In the genomic region with DNA sequence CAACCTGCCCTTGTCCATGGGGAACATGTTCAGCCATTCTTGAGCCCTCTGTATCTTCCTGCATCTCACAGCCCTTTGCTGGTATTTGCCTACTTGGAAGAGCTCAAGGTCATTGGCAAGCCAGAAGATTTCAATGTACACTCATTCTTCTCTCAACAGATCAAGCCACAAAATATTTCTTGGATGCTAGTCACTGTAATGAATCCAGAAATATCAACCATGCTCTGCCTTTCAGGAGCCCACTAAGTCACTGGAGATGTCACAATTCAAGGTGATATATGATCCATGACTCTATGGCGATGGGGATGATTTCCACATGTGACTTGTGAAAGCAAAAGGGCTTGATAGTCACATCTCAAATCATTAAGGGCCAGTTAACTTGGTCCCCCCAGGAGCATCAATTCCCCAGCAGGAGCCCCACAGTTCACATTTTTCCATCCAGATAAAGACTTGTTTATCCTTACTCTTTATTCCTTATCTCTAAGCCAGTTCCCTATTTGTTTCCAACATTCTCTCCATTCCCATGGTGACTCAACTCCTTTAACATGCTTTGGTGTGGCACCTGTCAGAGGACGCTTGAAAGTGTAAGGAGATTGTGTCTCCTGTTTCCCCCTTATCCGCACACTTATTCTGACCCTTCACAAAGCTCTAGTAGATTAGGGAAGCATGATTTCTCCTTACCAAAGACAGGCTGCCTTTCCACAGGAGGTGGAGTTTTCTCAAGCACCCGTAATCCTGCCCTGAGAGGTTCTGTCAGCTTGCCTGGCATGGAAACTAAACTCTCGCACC, we compare ENCODE assay signal across 18 cellular contexts. TPM values are rescaled to one million over a fixed set of nuclear protein-coding genes. Genes with fewer than 3 reads are reported as not detected.
DNase-seq lines count a peak whose midpoint lies in the region; ATAC-seq, FAIRE-seq and TF ChIP-seq lines count a peak whose summit lies in the region.
"Had no signal": no experiment of that assay in that cellular context is flagged by ENCODE, and none has a peak within 500 bp of the region (broad histone marks: within the 10 kb centered on the region; RNA-seq: fewer than 3 reads in every experiment).

No MANE protein-coding gene starts in this region.

- no peak overlapping the region for H3K4me3 ChIP-seq in AG10803 (ENCODE audit: low read length)
- no peak overlapping the region for H3K4me3 ChIP-seq in SJSA1
- no peak overlapping the region for H3K4me3 ChIP-seq in fibroblast of villous mesenchyme (ENCODE audit: low read depth, low read length)
- no peak overlapping the region for H3K4me3 ChIP-seq in retinal pigment epithelial cell (ENCODE audit: low read length)
- no peak overlapping the region for H3K4me3 ChIP-seq in small intestine (ENCODE audit: low read depth in 1 of 2, low read length in 2 of 2)
- H3K4me3 ChIP-seq in CD4-positive, alpha-beta memory T cell (ENCODE audit: low read length in 2 of 2) = no peak overlapping the region
- H3K4me3 ChIP-seq: body of pancreas, vagina had no signal

- H3K4me1 ChIP-seq in SJSA1 (replicated peaks) = peaks cover 28% of the 10 kb centered on the region
- H3K4me1 ChIP-seq in small intestine (ENCODE audit: control insufficient read depth in 2 of 2, insufficient read depth in 1 of 2, low read depth in 1 of 2, low read length in 1 of 2) = peaks cover 6 to 14% of the 10 kb centered on the region in 2 donors
- no peaks in the 10 kb centered on the region for H3K4me1 ChIP-seq in CD4-positive, alpha-beta memory T cell (ENCODE audit: insufficient read depth, low read length)

- H3K36me3 Mint-ChIP-seq in CD4-positive, alpha-beta memory T cell = no peaks in the 10 kb centered on the region

- H3K4me1 Mint-ChIP-seq in CD4-positive, alpha-beta memory T cell = peaks cover 0 to 2% (median 0%) of the 10 kb centered on the region in 4 donors
- H3K4me1 Mint-ChIP-seq: IgD-negative memory B cell had no signal

- ATAC-seq in HG02759 (IDR thresholded peaks at IDR 0.05; ENCODE audit: unreplicated experiment) (no peak), HG03571 (IDR thresholded peaks at IDR 0.05; ENCODE audit: unreplicated experiment) (no peak)
- ATAC-seq: activated CD4-positive, CD25-positive, alpha-beta regulatory T cell treated with anti-CD3 and anti-CD28 coated beads, Interleukin-2, amount 50 U/mL, for 24 hours; activated T-cell treated with anti-CD3 and anti-CD28 coated beads, Interleukin-2, amount 50 U/mL, for 4 hours; HCT116; SK-N-SH treated with all-trans-retinoic acid at 6 μM for 48 hours had no signal

- H3K27ac ChIP-seq in SJSA1 (peak overlapping the region; percentile 51), small intestine (ENCODE audit: low read depth in 1 of 2, low read length in 1 of 2) (peak overlapping the region in 1 of 2 donors; percentile 10)
- no peak overlapping the region for H3K27ac ChIP-seq in CD4-positive, alpha-beta memory T cell (ENCODE audit: low read depth, low read length)
- H3K27ac ChIP-seq: body of pancreas, vagina had no signal

- DNase-seq in AG10803 (ENCODE audit: low read depth) (peak; percentile 93), SJSA1 (ENCODE audit: low read depth in 1 of 2, low spot score in 2 of 2) (peak in 1 of 2 experiments; percentile 16), fibroblast of villous mesenchyme (ENCODE audit: low read depth) (peak; percentile 65), retinal pigment epithelial cell (ENCODE audit: low read depth) (peak; percentile 48), small intestine (no peak)
- no peak for DNase-seq in CD4-positive, alpha-beta memory T cell
- DNase-seq: activated T-cell treated with anti-CD3 and anti-CD28 coated beads, Interleukin-2, amount 50 U/mL, for 4 hours; body of pancreas; NCI-H1417 treated with DMSO at 0.1 percent for 48 hours; NK-92 treated with Interleukin-12 subunit alpha and Interleukin-12 subunit beta, amount 100 ng/mL, for 24 hours had no signal

- TF ChIP-seq CTCF in AG10803 (conservative IDR thresholded peaks at IDR 0.05; ENCODE audit: low read length) = no peak
- no peak for TF ChIP-seq CTCF in fibroblast of villous mesenchyme (IDR thresholded peaks at IDR 0.05; ENCODE audit: insufficient read depth, low read depth, low read length)
- no peak for TF ChIP-seq CTCF in retinal pigment epithelial cell (conservative IDR thresholded peaks at IDR 0.05; ENCODE audit: low read depth, low read length)

- H3K9me3 Mint-ChIP-seq in CD4-positive, alpha-beta memory T cell = peaks cover 0 to 2% (median 0%) of the 10 kb centered on the region in 8 donors
- H3K9me3 Mint-ChIP-seq: activated T-cell treated with anti-CD3 and anti-CD28 coated beads, Interleukin-2, amount 50 U/mL, for 4 hours had no signal

- H3K27me3 ChIP-seq in SJSA1 (replicated peaks) (no peaks in the 10 kb centered on the region), small intestine (ENCODE audit: control insufficient read depth in 2 of 2, insufficient read depth in 2 of 2, low read length in 2 of 2) (no peaks in the 10 kb centered on the region)
- H3K27me3 ChIP-seq in CD4-positive, alpha-beta memory T cell (ENCODE audit: insufficient read depth, low read length) = peaks cover under 1% of the 10 kb centered on the region
- H3K27me3 ChIP-seq: body of pancreas, vagina had no signal

- no peak overlapping the region for H3K27ac Mint-ChIP-seq in CD4-positive, alpha-beta memory T cell
- H3K27ac Mint-ChIP-seq: IgD-negative memory B cell had no signal

- H3K27me3 Mint-ChIP-seq in CD4-positive, alpha-beta memory T cell = peaks cover under 1 to 10% of the 10 kb centered on the region in 2 donors
- H3K27me3 Mint-ChIP-seq: IgD-negative memory B cell had no signal

- H3K4me3 Mint-ChIP-seq in CD4-positive, alpha-beta memory T cell = no peak overlapping the region
- H3K4me3 Mint-ChIP-seq: activated T-cell treated with anti-CD3 and anti-CD28 coated beads, Interleukin-2, amount 50 U/mL, for 4 hours; IgD-negative memory B cell had no signal

- H3K36me3 ChIP-seq in SJSA1 = peaks cover 12% of the 10 kb centered on the region
- H3K36me3 ChIP-seq in small intestine (ENCODE audit: control insufficient read depth in 2 of 2, insufficient read depth in 2 of 2, low read length in 2 of 2) = no peaks in the 10 kb centered on the region
- H3K36me3 ChIP-seq in CD4-positive, alpha-beta memory T cell (ENCODE audit: insufficient read depth, low read length) = no peaks in the 10 kb centered on the region

- CTCF ChIA-PET in CD4-positive, alpha-beta memory T cell (lab: Charles Lee; ENCODE audit: partially characterized antibody) = no interaction called here

- intact Hi-C loops in CD4-positive, alpha-beta memory T cell (cut with micrococcal nuclease) = no loop called here

- FAIRE-seq in small intestine (lab: Jason Lieb, UNC) = no peak
- FAIRE-seq: endometrium had no signal

- H3K9me3 ChIP-seq in SJSA1 (replicated peaks) (no peaks in the 10 kb centered on the region), small intestine (ENCODE audit: control insufficient read depth, low read depth) (no peaks in the 10 kb centered on the region)
- no peaks in the 10 kb centered on the region for H3K9me3 ChIP-seq in CD4-positive, alpha-beta memory T cell (ENCODE audit: control insufficient read depth in 1 of 2, low read length in 2 of 2)
- H3K9me3 ChIP-seq: body of pancreas, vagina had no signal

- 20 to 55% (median 36%) methylated on average over 5 of the region's 5 CpGs for WGBS in small intestine, 3 donors

- POLR2A ChIA-PET in CD4-positive, alpha-beta memory T cell (lab: Charles Lee; ENCODE audit: partially characterized antibody) = no interaction called here

RNA-seq across cellular contexts. Expression of a gene that starts 15.8 kb away (rescaled TPM):
- total RNA-seq in SJSA1 (2014; rRNA removed; shearing (Covaris generic)) = 60.1 and 65.3 TPM in 2 replicates
- 8.2 and 31.2 TPM in 2 replicates for total RNA-seq in fibroblast of villous mesenchyme
- 100 to 1,000 TPM in 1 of 3 donors, 10 to 100 TPM in 1, 1 to 10 TPM in 1; 7.8 to 129 (median 13.8) TPM for polyA plus RNA-seq in small intestine
- not detected for total RNA-seq in CD4-positive, alpha-beta memory T cell
- under 1 TPM in 1 of 2 donors, not detected in 1; 0.41 TPM for polyA plus RNA-seq in CD4-positive, alpha-beta memory T cell
- polyA plus RNA-seq: IgD-negative memory B cell had no signal

Comparison
In these comparisons a context has a peak if more than half of its experiments do, and no peak if none do; other contexts are left out.
1. DNase-seq: peak in AG10803 (single experiment), fibroblast of villous mesenchyme (single experiment) and retinal pigment epithelial cell (single experiment); none in small intestine (single experiment) and CD4-positive, alpha-beta memory T cell (0 of 5).